ENCODE assay signal across 8 cellular contexts in genomic region chr14:28765907-28766504, GRCh38. TPM values are rescaled to one million over a fixed set of nuclear protein-coding genes. Genes with fewer than 3 reads are reported as not detected.
A peak's percentile ranks its signal among the peaks of the same experiment; 100 is the strongest.
DNase-seq lines count a peak whose midpoint lies in the region; ATAC-seq and TF ChIP-seq lines count a peak whose summit lies in the region.

No MANE protein-coding gene starts in this region.

- WGBS in ectodermal cell, 2 experiments, result 0% methylated on average over 34 of the region's 34 CpGs
- WGBS in lower leg skin, 2 donors, result 3 to 7% methylated on average over 33 to 34 of the region's 34 CpGs

- no peaks in the 10 kb centered on the region for H3K36me3 Mint-ChIP-seq in progenitor cell of endocrine pancreas (ENCODE audit: insufficient read depth)

- peak overlapping the region; percentile 65 for H3K4me3 Mint-ChIP-seq in progenitor cell of endocrine pancreas (ENCODE audit: low read depth)

- H3K27ac Mint-ChIP-seq in progenitor cell of endocrine pancreas, result peak overlapping the region; percentile 88

- peak in 2 of 3 experiments; percentile 92 to 95 for DNase-seq in NCI-H1417 (lab: John Stamatoyannopoulos, UW)
- no peak for DNase-seq in progenitor cell of endocrine pancreas (ENCODE audit: low spot score, unreplicated experiment)
- DNase-seq in lower leg skin (ENCODE audit: low spot score in 2 of 2), result no peak
- no peak for DNase-seq in GM19240 (ENCODE audit: insufficient read length, low spot score)
- no peak for DNase-seq in NCI-H526 (lab: John Stamatoyannopoulos, UW)

- peaks cover 10% of the 10 kb centered on the region for H3K4me1 Mint-ChIP-seq in progenitor cell of endocrine pancreas (ENCODE audit: low read depth)

- TF ChIP-seq CTCF in progenitor cell of endocrine pancreas (IDR thresholded peaks at IDR 0.05; ENCODE audit: unreplicated experiment), result no peak
- no peak for TF ChIP-seq CTCF in lower leg skin (IDR thresholded peaks at IDR 0.05)

- peaks cover 3% of the 10 kb centered on the region for H3K4me1 ChIP-seq in ectodermal cell (ENCODE audit: control insufficient read depth, insufficient read depth, low read length)

- peak; percentile 4 for ATAC-seq in GM18907 (IDR thresholded peaks at IDR 0.05; ENCODE audit: unreplicated experiment)
- no peak for ATAC-seq in HG02852 (IDR thresholded peaks at IDR 0.05; ENCODE audit: unreplicated experiment)

- H3K36me3 ChIP-seq in ectodermal cell (ENCODE audit: control insufficient read depth, insufficient read depth, low read length), result no peaks in the 10 kb centered on the region

- H3K27me3 Mint-ChIP-seq in progenitor cell of endocrine pancreas, result peaks cover 81% of the 10 kb centered on the region

- TF ChIP-seq POLR2A in lower leg skin (IDR thresholded peaks at IDR 0.05), result no peak

- H3K9me3 Mint-ChIP-seq in progenitor cell of endocrine pancreas (ENCODE audit: low read depth), result no peaks in the 10 kb centered on the region

- peak overlapping the region; percentile 31 for H3K4me3 ChIP-seq in ectodermal cell (ENCODE audit: insufficient read depth, low read depth, low read length)
- H3K4me3 ChIP-seq in lower leg skin (ENCODE audit: low read depth, poor library complexity, severe bottlenecking), result no peak overlapping the region

- no peak overlapping the region for H3K27ac ChIP-seq in ectodermal cell (ENCODE audit: insufficient read depth, low read depth, low read length, poor library complexity, severe bottlenecking)

- peaks cover 99% of the 10 kb centered on the region for H3K27me3 ChIP-seq in ectodermal cell (ENCODE audit: control insufficient read depth, insufficient read depth, low read length, poor library complexity, severe bottlenecking)

- no peaks in the 10 kb centered on the region for H3K9me3 ChIP-seq in ectodermal cell (ENCODE audit: control insufficient read depth, low read length)

- intact Hi-C loops in lower leg skin (cut with DNase I; ENCODE audit: low total_unique reads), result no loop called here

RNA-seq across cellular contexts. Expression of gene FOXG1, which starts 0.6 kb away (rescaled TPM):
- 0.52 TPM for polyA plus RNA-seq in ectodermal cell (2013, experiment 1 of 4)
- 0.28 TPM for polyA plus RNA-seq in ectodermal cell (2013, experiment 2 of 4)
- polyA plus RNA-seq in ectodermal cell (2013, experiment 3 of 4), result 0.37 TPM
- polyA plus RNA-seq in ectodermal cell (2013, experiment 4 of 4), result 0.41 TPM
- 1.2 and 1.4 TPM in 2 replicates for total RNA-seq in progenitor cell of endocrine pancreas
- total RNA-seq in lower leg skin, result not detected

Comparison
In these comparisons a context has a peak if more than half of its experiments do, and no peak if none do; other contexts are left out.
1. DNase-seq: peak in NCI-H1417 (2 of 3); none in progenitor cell of endocrine pancreas (single experiment), lower leg skin (0 of 2), GM19240 (single experiment) and NCI-H526 (0 of 2).